Comparison of ENCODE assay signal across 1 cellular context in the genomic region with DNA sequence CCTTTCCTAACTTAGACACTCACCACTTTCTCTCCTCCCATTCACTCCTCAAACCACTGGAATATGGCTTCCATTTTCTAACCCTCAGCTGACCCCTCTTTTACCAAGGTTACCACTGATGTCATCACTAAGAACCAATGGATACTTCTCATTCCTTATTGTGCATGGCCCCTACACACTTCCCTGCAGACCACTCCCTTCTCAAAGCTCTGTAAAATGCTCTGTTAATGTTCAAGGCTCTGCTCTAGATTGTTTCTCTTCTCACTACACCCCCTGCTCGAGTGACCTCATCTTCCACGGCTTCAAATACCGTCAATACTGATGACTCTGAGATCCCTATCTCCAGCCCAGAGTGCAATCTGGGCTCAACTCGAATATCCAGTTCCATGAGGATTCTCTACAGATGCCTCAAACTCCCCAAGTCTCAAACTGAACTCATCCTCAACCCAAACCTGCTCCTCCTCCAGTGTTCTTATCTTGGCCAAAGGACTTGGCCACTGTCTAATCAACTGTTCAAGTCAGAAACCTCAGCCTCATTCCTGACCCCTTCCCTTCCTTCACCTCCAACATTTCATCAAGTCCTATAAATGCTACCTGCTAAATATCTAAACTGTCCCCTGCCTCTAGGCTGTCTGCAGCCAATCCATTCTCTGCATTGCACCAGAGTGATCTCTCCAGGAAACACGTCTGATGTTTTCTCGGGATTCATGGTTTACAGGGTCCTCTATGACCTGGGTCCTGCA.
TF ChIP-seq lines count a peak whose summit lies in the region.

No MANE protein-coding gene starts in this region.

TF ChIP-seq in K562, 482 proteins besides CTCF, POLR2A, EP300 and RAD21 (continued from another document and continues in another):
- TF ChIP-seq BCL6 (CRISPR knock-in tag; IDR thresholded peaks at IDR 0.05) (no peak), ETS1 (conservative IDR thresholded peaks at IDR 0.05; ENCODE audit: control insufficient read depth, low read depth, low read length) (no peak), ZNF347 (CRISPR knock-in tag; IDR thresholded peaks at IDR 0.05; ENCODE audit: low read depth) (no peak), HCFC1 (IDR thresholded peaks at IDR 0.05; ENCODE audit: low read depth, low read length) (no peak), CXXC5 (CRISPR knock-in tag; IDR thresholded peaks at IDR 0.05) (0 out of 2 replicates have a peak, but pooled peaks have one; percentile 10), GABPB1 (CRISPR knock-in tag; IDR thresholded peaks at IDR 0.05) (no peak), DPF2 (IDR thresholded peaks at IDR 0.05) (peak; percentile 77), MAZ (CRISPR knock-in tag; conservative IDR thresholded peaks at IDR 0.05 in 1 of 2, IDR thresholded peaks at IDR 0.05 in 1 of 2) (0 out of 4 replicates have a peak, but pooled peaks of 1 of the 2 experiments have one; percentile 25), SAFB2 (IDR thresholded peaks at IDR 0.05; ENCODE audit: borderline replicate concordance, low read depth, low read length, severe bottlenecking) (no peak), ERF (CRISPR knock-in tag; IDR thresholded peaks at IDR 0.05) (no peak), NR2F6 (CRISPR knock-in tag; IDR thresholded peaks at IDR 0.05) (no peak), STAT5B (CRISPR knock-in tag; IDR thresholded peaks at IDR 0.05) (no peak), KLF16 (IDR thresholded peaks at IDR 0.05) (no peak), E2F3 (CRISPR knock-in tag; IDR thresholded peaks at IDR 0.05) (no peak), AFF1 (IDR thresholded peaks at IDR 0.05; ENCODE audit: low read depth in 1 of 2, partially characterized antibody in 2 of 2) (peak in 1 of 2 experiments; percentile 29), FUS (optimal IDR thresholded peaks at IDR 0.05; ENCODE audit: low read depth, low read length) (no peak), RFX1 (IDR thresholded peaks at IDR 0.05) (no peak), ZBED1 (IDR thresholded peaks at IDR 0.05) (no peak), ZFP1 (CRISPR knock-in tag; IDR thresholded peaks at IDR 0.05) (no peak), MTA3 (IDR thresholded peaks at IDR 0.05; ENCODE audit: borderline replicate concordance) (no peak), CTBP1 (IDR thresholded peaks at IDR 0.05; ENCODE audit: borderline replicate concordance) (peak; percentile 75; the same call in 1 of the 2 replicates), ARID1B (IDR thresholded peaks at IDR 0.05) (peak; percentile 70), ZNF699 (CRISPR knock-in tag; IDR thresholded peaks at IDR 0.05; ENCODE audit: insufficient replicate concordance) (no peak), NONO (IDR thresholded peaks at IDR 0.05; ENCODE audit: low read depth in 2 of 2, low read length in 1 of 2) (no peak), PRMT5 (CRISPR knock-in tag; IDR thresholded peaks at IDR 0.05) (no peak), NFRKB (IDR thresholded peaks at IDR 0.05; ENCODE audit: low read depth) (0 out of 2 replicates have a peak, but pooled peaks have one; percentile 21), SRSF1 (IDR thresholded peaks at IDR 0.05; ENCODE audit: low read depth, low read length) (no peak), HNRNPLL (IDR thresholded peaks at IDR 0.05; ENCODE audit: low read depth, low read length, poor library complexity, severe bottlenecking) (no peak), ASH1L (IDR thresholded peaks at IDR 0.05; ENCODE audit: borderline replicate concordance, low read depth, partially characterized antibody) (no peak), BRD4 (IDR thresholded peaks at IDR 0.05) (no peak), TGIF2 (CRISPR knock-in tag; IDR thresholded peaks at IDR 0.05) (no peak), NFIX (CRISPR knock-in tag; IDR thresholded peaks at IDR 0.05; ENCODE audit: low read depth) (no peak), RBM17 (IDR thresholded peaks at IDR 0.05; ENCODE audit: borderline replicate concordance, low read depth, low read length) (no peak), ZNF764 (CRISPR knock-in tag; IDR thresholded peaks at IDR 0.05; ENCODE audit: low read depth) (no peak)
- TF ChIP-seq, protein P1, sequence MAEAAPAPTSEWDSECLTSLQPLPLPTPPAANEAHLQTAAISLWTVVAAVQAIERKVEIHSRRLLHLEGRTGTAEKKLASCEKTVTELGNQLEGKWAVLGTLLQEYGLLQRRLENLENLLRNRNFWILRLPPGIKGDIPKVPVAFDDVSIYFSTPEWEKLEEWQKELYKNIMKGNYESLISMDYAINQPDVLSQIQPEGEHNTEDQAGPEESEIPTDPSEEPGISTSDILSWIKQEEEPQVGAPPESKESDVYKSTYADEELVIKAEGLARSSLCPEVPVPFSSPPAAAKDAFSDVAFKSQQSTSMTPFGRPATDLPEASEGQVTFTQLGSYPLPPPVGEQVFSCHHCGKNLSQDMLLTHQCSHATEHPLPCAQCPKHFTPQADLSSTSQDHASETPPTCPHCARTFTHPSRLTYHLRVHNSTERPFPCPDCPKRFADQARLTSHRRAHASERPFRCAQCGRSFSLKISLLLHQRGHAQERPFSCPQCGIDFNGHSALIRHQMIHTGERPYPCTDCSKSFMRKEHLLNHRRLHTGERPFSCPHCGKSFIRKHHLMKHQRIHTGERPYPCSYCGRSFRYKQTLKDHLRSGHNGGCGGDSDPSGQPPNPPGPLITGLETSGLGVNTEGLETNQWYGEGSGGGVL (CRISPR knock-in tag; IDR thresholded peaks at IDR 0.05) = no peak
- TF ChIP-seq, protein P2, sequence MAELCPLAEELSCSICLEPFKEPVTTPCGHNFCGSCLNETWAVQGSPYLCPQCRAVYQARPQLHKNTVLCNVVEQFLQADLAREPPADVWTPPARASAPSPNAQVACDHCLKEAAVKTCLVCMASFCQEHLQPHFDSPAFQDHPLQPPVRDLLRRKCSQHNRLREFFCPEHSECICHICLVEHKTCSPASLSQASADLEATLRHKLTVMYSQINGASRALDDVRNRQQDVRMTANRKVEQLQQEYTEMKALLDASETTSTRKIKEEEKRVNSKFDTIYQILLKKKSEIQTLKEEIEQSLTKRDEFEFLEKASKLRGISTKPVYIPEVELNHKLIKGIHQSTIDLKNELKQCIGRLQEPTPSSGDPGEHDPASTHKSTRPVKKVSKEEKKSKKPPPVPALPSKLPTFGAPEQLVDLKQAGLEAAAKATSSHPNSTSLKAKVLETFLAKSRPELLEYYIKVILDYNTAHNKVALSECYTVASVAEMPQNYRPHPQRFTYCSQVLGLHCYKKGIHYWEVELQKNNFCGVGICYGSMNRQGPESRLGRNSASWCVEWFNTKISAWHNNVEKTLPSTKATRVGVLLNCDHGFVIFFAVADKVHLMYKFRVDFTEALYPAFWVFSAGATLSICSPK (IDR thresholded peaks at IDR 0.05; ENCODE audit: borderline replicate concordance) = no peak
- TF ChIP-seq, protein P3, sequence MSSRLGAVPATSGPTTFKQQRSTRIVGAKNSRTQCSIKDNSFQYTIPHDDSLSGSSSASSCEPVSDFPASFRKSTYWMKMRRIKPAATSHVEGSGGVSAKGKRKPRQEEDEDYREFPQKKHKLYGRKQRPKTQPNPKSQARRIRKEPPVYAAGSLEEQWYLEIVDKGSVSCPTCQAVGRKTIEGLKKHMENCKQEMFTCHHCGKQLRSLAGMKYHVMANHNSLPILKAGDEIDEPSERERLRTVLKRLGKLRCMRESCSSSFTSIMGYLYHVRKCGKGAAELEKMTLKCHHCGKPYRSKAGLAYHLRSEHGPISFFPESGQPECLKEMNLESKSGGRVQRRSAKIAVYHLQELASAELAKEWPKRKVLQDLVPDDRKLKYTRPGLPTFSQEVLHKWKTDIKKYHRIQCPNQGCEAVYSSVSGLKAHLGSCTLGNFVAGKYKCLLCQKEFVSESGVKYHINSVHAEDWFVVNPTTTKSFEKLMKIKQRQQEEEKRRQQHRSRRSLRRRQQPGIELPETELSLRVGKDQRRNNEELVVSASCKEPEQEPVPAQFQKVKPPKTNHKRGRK (tag; IDR thresholded peaks at IDR 0.05) = no peak
- TF ChIP-seq, protein P4, sequence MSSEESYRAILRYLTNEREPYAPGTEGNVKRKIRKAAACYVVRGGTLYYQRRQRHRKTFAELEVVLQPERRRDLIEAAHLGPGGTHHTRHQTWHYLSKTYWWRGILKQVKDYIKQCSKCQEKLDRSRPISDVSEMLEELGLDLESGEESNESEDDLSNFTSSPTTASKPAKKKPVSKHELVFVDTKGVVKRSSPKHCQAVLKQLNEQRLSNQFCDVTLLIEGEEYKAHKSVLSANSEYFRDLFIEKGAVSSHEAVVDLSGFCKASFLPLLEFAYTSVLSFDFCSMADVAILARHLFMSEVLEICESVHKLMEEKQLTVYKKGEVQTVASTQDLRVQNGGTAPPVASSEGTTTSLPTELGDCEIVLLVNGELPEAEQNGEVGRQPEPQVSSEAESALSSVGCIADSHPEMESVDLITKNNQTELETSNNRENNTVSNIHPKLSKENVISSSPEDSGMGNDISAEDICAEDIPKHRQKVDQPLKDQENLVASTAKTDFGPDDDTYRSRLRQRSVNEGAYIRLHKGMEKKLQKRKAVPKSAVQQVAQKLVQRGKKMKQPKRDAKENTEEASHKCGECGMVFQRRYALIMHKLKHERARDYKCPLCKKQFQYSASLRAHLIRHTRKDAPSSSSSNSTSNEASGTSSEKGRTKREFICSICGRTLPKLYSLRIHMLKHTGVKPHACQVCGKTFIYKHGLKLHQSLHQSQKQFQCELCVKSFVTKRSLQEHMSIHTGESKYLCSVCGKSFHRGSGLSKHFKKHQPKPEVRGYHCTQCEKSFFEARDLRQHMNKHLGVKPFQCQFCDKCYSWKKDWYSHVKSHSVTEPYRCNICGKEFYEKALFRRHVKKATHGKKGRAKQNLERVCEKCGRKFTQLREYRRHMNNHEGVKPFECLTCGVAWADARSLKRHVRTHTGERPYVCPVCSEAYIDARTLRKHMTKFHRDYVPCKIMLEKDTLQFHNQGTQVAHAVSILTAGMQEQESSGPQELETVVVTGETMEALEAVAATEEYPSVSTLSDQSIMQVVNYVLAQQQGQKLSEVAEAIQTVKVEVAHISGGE (CRISPR knock-in tag; IDR thresholded peaks at IDR 0.05) = no peak
- TF ChIP-seq, protein P5, sequence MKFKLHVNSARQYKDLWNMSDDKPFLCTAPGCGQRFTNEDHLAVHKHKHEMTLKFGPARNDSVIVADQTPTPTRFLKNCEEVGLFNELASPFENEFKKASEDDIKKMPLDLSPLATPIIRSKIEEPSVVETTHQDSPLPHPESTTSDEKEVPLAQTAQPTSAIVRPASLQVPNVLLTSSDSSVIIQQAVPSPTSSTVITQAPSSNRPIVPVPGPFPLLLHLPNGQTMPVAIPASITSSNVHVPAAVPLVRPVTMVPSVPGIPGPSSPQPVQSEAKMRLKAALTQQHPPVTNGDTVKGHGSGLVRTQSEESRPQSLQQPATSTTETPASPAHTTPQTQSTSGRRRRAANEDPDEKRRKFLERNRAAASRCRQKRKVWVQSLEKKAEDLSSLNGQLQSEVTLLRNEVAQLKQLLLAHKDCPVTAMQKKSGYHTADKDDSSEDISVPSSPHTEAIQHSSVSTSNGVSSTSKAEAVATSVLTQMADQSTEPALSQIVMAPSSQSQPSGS (CRISPR knock-in tag; IDR thresholded peaks at IDR 0.05) = no peak
- TF ChIP-seq, protein P6, sequence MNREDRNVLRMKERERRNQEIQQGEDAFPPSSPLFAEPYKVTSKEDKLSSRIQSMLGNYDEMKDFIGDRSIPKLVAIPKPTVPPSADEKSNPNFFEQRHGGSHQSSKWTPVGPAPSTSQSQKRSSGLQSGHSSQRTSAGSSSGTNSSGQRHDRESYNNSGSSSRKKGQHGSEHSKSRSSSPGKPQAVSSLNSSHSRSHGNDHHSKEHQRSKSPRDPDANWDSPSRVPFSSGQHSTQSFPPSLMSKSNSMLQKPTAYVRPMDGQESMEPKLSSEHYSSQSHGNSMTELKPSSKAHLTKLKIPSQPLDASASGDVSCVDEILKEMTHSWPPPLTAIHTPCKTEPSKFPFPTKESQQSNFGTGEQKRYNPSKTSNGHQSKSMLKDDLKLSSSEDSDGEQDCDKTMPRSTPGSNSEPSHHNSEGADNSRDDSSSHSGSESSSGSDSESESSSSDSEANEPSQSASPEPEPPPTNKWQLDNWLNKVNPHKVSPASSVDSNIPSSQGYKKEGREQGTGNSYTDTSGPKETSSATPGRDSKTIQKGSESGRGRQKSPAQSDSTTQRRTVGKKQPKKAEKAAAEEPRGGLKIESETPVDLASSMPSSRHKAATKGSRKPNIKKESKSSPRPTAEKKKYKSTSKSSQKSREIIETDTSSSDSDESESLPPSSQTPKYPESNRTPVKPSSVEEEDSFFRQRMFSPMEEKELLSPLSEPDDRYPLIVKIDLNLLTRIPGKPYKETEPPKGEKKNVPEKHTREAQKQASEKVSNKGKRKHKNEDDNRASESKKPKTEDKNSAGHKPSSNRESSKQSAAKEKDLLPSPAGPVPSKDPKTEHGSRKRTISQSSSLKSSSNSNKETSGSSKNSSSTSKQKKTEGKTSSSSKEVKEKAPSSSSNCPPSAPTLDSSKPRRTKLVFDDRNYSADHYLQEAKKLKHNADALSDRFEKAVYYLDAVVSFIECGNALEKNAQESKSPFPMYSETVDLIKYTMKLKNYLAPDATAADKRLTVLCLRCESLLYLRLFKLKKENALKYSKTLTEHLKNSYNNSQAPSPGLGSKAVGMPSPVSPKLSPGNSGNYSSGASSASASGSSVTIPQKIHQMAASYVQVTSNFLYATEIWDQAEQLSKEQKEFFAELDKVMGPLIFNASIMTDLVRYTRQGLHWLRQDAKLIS (CRISPR knock-in tag; IDR thresholded peaks at IDR 0.05) = no peak
